8 cellular contexts compared by ENCODE assay signal in the genomic region with DNA sequence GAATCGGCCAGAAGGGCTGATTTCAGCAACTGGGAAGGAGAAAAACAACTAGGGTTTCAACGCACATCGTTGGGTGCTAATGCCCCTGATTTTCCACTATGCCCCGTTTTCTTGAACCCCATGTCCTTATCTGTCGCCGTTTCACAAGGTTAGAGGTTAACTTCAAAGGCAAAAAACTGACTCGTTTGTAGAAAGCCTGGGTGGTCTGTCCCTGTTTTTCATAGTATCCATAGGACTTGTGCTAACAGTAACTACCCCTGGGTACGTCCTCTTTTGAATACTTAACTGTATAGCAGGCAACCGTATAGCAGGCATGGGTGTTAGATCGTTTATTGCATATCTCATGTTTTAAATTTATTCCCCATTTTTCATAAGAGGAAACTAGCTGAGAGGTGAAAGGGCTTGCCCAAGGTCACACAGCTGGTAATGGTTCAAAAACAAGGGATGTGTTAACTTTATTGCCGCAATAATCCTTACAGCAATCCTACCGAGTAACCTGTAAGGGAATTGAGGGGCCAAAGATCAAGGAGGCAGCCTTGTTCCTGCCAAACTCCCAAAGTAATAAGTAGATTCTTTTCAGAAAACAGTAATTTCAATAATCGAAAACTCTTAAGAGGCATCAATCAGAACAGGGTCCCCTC. TPM values are rescaled to one million over a fixed set of nuclear protein-coding genes. Genes with fewer than 3 reads are reported as not detected.
DNase-seq lines count a peak whose midpoint lies in the region; ATAC-seq and TF ChIP-seq lines count a peak whose summit lies in the region.

No MANE protein-coding gene starts in this region.

- ATAC-seq in CD4-positive, alpha-beta T cell (ENCODE audit: poor library complexity) = no peak

- H3K9me3 ChIP-seq in CD4-positive, alpha-beta T cell (ENCODE audit: control insufficient read depth, low read length) = no peaks in the 10 kb centered on the region
- no peaks in the 10 kb centered on the region for H3K9me3 ChIP-seq in Loucy (ENCODE audit: insufficient read depth, low read depth, low read length)

- no peaks in the 10 kb centered on the region for H3K9me2 ChIP-seq in Loucy (replicated peaks; ENCODE audit: low read depth, low read length)

- H3K36me3 Mint-ChIP-seq in CD4-positive, alpha-beta T cell (ENCODE audit: low read depth) = peaks cover 41% of the 10 kb centered on the region
- no peaks in the 10 kb centered on the region for H3K36me3 Mint-ChIP-seq in nephron (ENCODE audit: low read depth)

- peak overlapping the region; percentile 49 for H2AFZ ChIP-seq in Loucy (ENCODE audit: low read length)

- peaks cover 42% of the 10 kb centered on the region for H3K79me2 ChIP-seq in Loucy (ENCODE audit: insufficient read depth, low read length)

- peak overlapping the region; percentile 99 for H3K4me3 Mint-ChIP-seq in CD4-positive, alpha-beta T cell
- peak overlapping the region; percentile 89 to 92 (median 92) for H3K4me3 Mint-ChIP-seq in nephron

- peaks cover 53% of the 10 kb centered on the region for H3K4me1 ChIP-seq in Loucy (ENCODE audit: insufficient read depth, low read length, poor library complexity, severe bottlenecking)

- H3K27ac ChIP-seq in CD4-positive, alpha-beta T cell (ENCODE audit: low read depth, low read length) = peak overlapping the region; percentile 91
- H3K27ac ChIP-seq in coronary artery = peak overlapping the region; percentile 85 to 93

- intact Hi-C loops in CD4-positive, alpha-beta T cell (cut with DNase I, micrococcal nuclease) = loop anchor here (2.0 to 10.0 kb wide), 3 partner anchors 39 to 267 kb away; no protein-coding TSS in a partner anchor

- H3K4me2 ChIP-seq in Loucy (ENCODE audit: low read depth, low read length, poor library complexity, severe bottlenecking) = peak overlapping the region; percentile 86

- peaks cover 4% of the 10 kb centered on the region for H3K27me3 Mint-ChIP-seq in CD4-positive, alpha-beta T cell
- peaks cover 37% of the 10 kb centered on the region for H3K27me3 Mint-ChIP-seq in nephron (ENCODE audit: low read depth)

- H3K9ac ChIP-seq in Loucy (ENCODE audit: low read depth, low read length, poor library complexity, severe bottlenecking) = peak overlapping the region; percentile 73

- no peaks in the 10 kb centered on the region for H3K36me3 ChIP-seq in Loucy (ENCODE audit: insufficient read depth, low read length)

- TF ChIP-seq CTCF in CD4-positive, alpha-beta T cell (IDR thresholded peaks at IDR 0.05) = no peak
- TF ChIP-seq CTCF in Loucy (conservative IDR thresholded peaks at IDR 0.05; ENCODE audit: low read length) (no peak), coronary artery (IDR thresholded peaks at IDR 0.05) (no peak), nephron (IDR thresholded peaks at IDR 0.05; ENCODE audit: unreplicated experiment in 3 of 3) (no peak)

- no peaks in the 10 kb centered on the region for H3K9me3 Mint-ChIP-seq in CD4-positive, alpha-beta T cell
- no peaks in the 10 kb centered on the region for H3K9me3 Mint-ChIP-seq in nephron

- DNase-seq in CD4-positive, alpha-beta T cell = no peak
- DNase-seq in coronary artery (ENCODE audit: low spot score) = no peak
- DNase-seq in NK-92 treated with Interleukin-12 subunit alpha and Interleukin-12 subunit beta, amount 100 ng/mL, for 24 hours (lab: John Stamatoyannopoulos, UW) = no peak
- no peak for DNase-seq in NCI-H2227 treated with DMSO at 0.1 percent for 48 hours (lab: John Stamatoyannopoulos, UW)
- no peak for DNase-seq in stimulated activated CD4-positive, alpha-beta T cell treated with anti-CD3 and anti-CD28 coated beads, Interleukin-1b, Interleukin-23, amount 100 ng/mL, for 48 hours
- no peak for DNase-seq in stimulated activated CD4-positive, alpha-beta T cell treated with anti-CD3 and anti-CD28 coated beads, Interleukin-2, amount 100 ng/mL, for 24 hours

- peaks cover 7% of the 10 kb centered on the region for H4K20me1 ChIP-seq in Loucy (ENCODE audit: insufficient read depth, low read length, poor library complexity, severe bottlenecking)

- H3K4me3 ChIP-seq in Loucy (ENCODE audit: low read length, poor library complexity, severe bottlenecking) = peak overlapping the region; percentile 74
- H3K4me3 ChIP-seq in coronary artery = peak overlapping the region; percentile 92

- POLR2A ChIA-PET in CD4-positive, alpha-beta T cell (lab: Charles Lee) = interaction anchor here (0.6 to 15.5 kb wide), 24 partner anchors 10 to 605 kb away, joined by 3 to 414 read pairs (median 8); a partner anchor contains a TSS

- peak overlapping the region; percentile 100 for H3K27ac Mint-ChIP-seq in CD4-positive, alpha-beta T cell
- H3K27ac Mint-ChIP-seq in nephron = peak overlapping the region; percentile 55 to 93 (median 86)

- H3K27me3 ChIP-seq in CD4-positive, alpha-beta T cell (ENCODE audit: control insufficient read depth, insufficient read depth, low read length) = no peaks in the 10 kb centered on the region
- no peaks in the 10 kb centered on the region for H3K27me3 ChIP-seq in Loucy (ENCODE audit: insufficient read depth, low read length, poor library complexity, severe bottlenecking)

- CTCF ChIA-PET in CD4-positive, alpha-beta T cell (lab: Charles Lee) = interaction anchor here (0.9 to 5.8 kb wide), 8 partner anchors 26 to 104 kb away, joined by 3 to 43 read pairs (median 9); no protein-coding TSS in a partner anchor

- no peaks in the 10 kb centered on the region; the same call in 1 of the 2 replicates for H3F3A ChIP-seq in Loucy (ENCODE audit: low read depth)

- peaks cover 80% of the 10 kb centered on the region for H3K4me1 Mint-ChIP-seq in CD4-positive, alpha-beta T cell (ENCODE audit: low read depth)
- H3K4me1 Mint-ChIP-seq in nephron = peaks cover 22% of the 10 kb centered on the region

RNA-seq across cellular contexts. Expression of a gene that starts 0.9 kb away (rescaled TPM):
- 100 to 1,000 TPM; 200 to 204 TPM for total RNA-seq in CD4-positive, alpha-beta T cell
